ENCODE assay signal across 9 cellular contexts in the genomic region with DNA sequence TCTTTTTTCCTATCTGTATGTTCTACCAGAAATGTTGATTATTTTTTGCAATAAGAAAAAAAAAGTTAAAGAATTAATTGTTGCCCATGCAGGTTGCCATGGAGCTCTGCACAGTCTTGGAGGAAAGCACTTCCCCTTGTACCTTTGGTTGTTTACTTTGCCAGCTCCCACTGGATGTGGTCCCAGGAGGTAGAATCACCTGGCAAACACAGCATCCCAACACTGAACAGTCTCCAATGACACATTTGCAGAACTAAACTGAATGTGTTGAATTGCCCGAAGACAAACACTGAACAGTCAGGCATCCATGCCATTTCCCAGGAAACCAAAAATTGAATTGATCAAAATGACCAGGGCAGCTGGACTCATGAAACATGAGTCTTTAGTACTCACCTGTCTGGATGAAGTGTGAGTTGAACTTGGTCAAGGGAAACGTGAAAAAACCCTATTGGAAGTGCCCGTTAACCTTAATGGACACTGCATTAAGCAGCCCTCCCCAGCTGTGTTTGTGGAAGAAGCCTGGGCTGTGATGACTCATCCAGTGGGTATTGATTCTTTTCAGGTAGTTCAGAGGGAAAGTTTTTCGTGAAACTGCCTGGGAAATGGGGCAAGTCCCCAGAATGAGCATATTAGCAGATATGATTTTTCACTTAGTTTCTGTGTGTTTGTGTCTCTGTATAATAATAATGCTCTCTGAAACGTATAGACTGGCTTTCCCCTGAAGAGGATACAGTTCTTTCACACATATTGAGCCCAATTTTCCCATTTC.
A peak's percentile ranks its signal among the peaks of the same experiment; 100 is the strongest.
DNase-seq lines count a peak whose midpoint lies in the region; ATAC-seq and TF ChIP-seq lines count a peak whose summit lies in the region.
"Had no signal": no experiment of that assay in that cellular context is flagged by ENCODE, and none has a peak within 500 bp of the region (broad histone marks: within the 10 kb centered on the region; RNA-seq: fewer than 3 reads in every experiment).

No MANE protein-coding gene starts in this region.

- H3K4me3 Mint-ChIP-seq in activated CD4-positive, alpha-beta memory T cell treated with anti-CD3 and anti-CD28 coated beads for 36 hours: no peak overlapping the region
- H3K4me3 Mint-ChIP-seq in activated CD4-positive, alpha-beta memory T cell treated with anti-CD3 and anti-CD28 coated beads, Interleukin-2, amount 10 ng/mL, durations not matched to agents 7 days and 5 days: no peak overlapping the region
- H3K4me3 Mint-ChIP-seq: activated B cell treated with CpG ODN at 0.5 μM for 24 hours had no signal

- H3K9ac ChIP-seq in OCI-LY3 (ENCODE audit: low read length): peak overlapping the region; percentile 69
- no peak overlapping the region for H3K9ac ChIP-seq in colonic mucosa (ENCODE audit: low read depth in 2 of 2, low read length in 2 of 2)

- no peaks in the 10 kb centered on the region for H3K36me3 Mint-ChIP-seq in activated CD4-positive, alpha-beta memory T cell treated with anti-CD3 and anti-CD28 coated beads for 36 hours
- peaks cover 19% of the 10 kb centered on the region for H3K36me3 Mint-ChIP-seq in activated CD4-positive, alpha-beta memory T cell treated with anti-CD3 and anti-CD28 coated beads, Interleukin-2, amount 10 ng/mL, durations not matched to agents 7 days and 5 days (ENCODE audit: low read depth)

- peak; percentile 55 for ATAC-seq in HG03039 (IDR thresholded peaks at IDR 0.05; ENCODE audit: unreplicated experiment)
- peak; percentile 30 for ATAC-seq in stimulated activated naive CD8-positive, alpha-beta T cell treated with anti-CD3 and anti-CD28 coated beads, Interleukin-15, Interleukin-2, amounts not matched to agents 100 U/mL and 50 U/mL, for 24 hours

- H3K9me3 ChIP-seq in OCI-LY3 (ENCODE audit: insufficient read depth, low read length) (no peaks in the 10 kb centered on the region), colonic mucosa (no peaks in the 10 kb centered on the region)

- POLR2A ChIA-PET in activated CD4-positive, alpha-beta memory T cell treated with anti-CD3 and anti-CD28 coated beads for 36 hours (lab: Charles Lee): interaction anchor here (0.9 to 1.0 kb wide), 3 partner anchors 30 to 284 kb away, joined by 3 read pairs; a partner anchor contains a TSS
- POLR2A ChIA-PET in activated CD4-positive, alpha-beta memory T cell treated with anti-CD3 and anti-CD28 coated beads, Interleukin-2, amount 10 ng/mL, durations not matched to agents 7 days and 5 days (lab: Charles Lee): interaction anchor here (0.9 to 1.1 kb wide), 2 partner anchors 284 to 508 kb away, joined by 3 read pairs; a partner anchor contains a TSS

- peak; percentile 58 for DNase-seq in activated CD4-positive, alpha-beta memory T cell treated with anti-CD3 and anti-CD28 coated beads for 36 hours
- DNase-seq in activated CD4-positive, alpha-beta memory T cell treated with anti-CD3 and anti-CD28 coated beads, Interleukin-2, amount 10 ng/mL, durations not matched to agents 7 days and 5 days: no peak
- DNase-seq in stimulated activated naive CD8-positive, alpha-beta T cell treated with anti-CD3 and anti-CD28 coated beads, Interleukin-15, Interleukin-2, amounts not matched to agents 100 U/mL and 50 U/mL, for 24 hours: no peak
- DNase-seq in AG08395 (ENCODE audit: low spot score): no peak
- no peak for DNase-seq in colonic mucosa
- DNase-seq in NCI-H2107 treated with DMSO at 0.1 percent for 48 hours (lab: John Stamatoyannopoulos, UW; ENCODE audit: unreplicated experiment): no peak
- DNase-seq: activated B cell treated with CpG ODN at 0.5 μM for 24 hours had no signal

- peak overlapping the region; percentile 5; the same call in 1 of the 2 replicates for H2AFZ ChIP-seq in OCI-LY3 (ENCODE audit: low read depth, low read length)

- CTCF ChIA-PET in activated CD4-positive, alpha-beta memory T cell treated with anti-CD3 and anti-CD28 coated beads for 36 hours (lab: Charles Lee): no interaction called here
- CTCF ChIA-PET in activated CD4-positive, alpha-beta memory T cell treated with anti-CD3 and anti-CD28 coated beads, Interleukin-2, amount 10 ng/mL, durations not matched to agents 7 days and 5 days (lab: Charles Lee): no interaction called here

- H3K79me2 ChIP-seq in OCI-LY3 (ENCODE audit: low read length): no peaks in the 10 kb centered on the region

- H4K20me1 ChIP-seq in OCI-LY3 (ENCODE audit: insufficient read depth, low read length): no peaks in the 10 kb centered on the region

- intact Hi-C loops in activated CD4-positive, alpha-beta memory T cell treated with anti-CD3 and anti-CD28 coated beads for 36 hours (cut with micrococcal nuclease): loop anchor here (1.0 kb wide), 1 partner anchor 109 kb away; no protein-coding TSS in a partner anchor
- intact Hi-C loops in colonic mucosa (cut with DNase I): no loop called here

- TF ChIP-seq CTCF in OCI-LY3 (IDR thresholded peaks at IDR 0.05; ENCODE audit: low read depth, low read length) (no peak), colonic mucosa (IDR thresholded peaks at IDR 0.05) (no peak)

- H3K27ac ChIP-seq in OCI-LY3 (ENCODE audit: low read length): peak overlapping the region; percentile 89
- H3K27ac ChIP-seq in colonic mucosa: no peak overlapping the region

- H3K9me3 Mint-ChIP-seq in activated CD4-positive, alpha-beta memory T cell treated with anti-CD3 and anti-CD28 coated beads for 36 hours: no peaks in the 10 kb centered on the region
- peaks cover 17% of the 10 kb centered on the region for H3K9me3 Mint-ChIP-seq in activated CD4-positive, alpha-beta memory T cell treated with anti-CD3 and anti-CD28 coated beads, Interleukin-2, amount 10 ng/mL, durations not matched to agents 7 days and 5 days
- H3K9me3 Mint-ChIP-seq: activated B cell treated with CpG ODN at 0.5 μM for 24 hours had no signal

- no peaks in the 10 kb centered on the region for H3K27me3 ChIP-seq in OCI-LY3 (ENCODE audit: low read depth, low read length)
- H3K27me3 ChIP-seq in colonic mucosa: no peaks in the 10 kb centered on the region

- no peaks in the 10 kb centered on the region for H3K27me3 Mint-ChIP-seq in activated CD4-positive, alpha-beta memory T cell treated with anti-CD3 and anti-CD28 coated beads for 36 hours
- H3K27me3 Mint-ChIP-seq in activated CD4-positive, alpha-beta memory T cell treated with anti-CD3 and anti-CD28 coated beads, Interleukin-2, amount 10 ng/mL, durations not matched to agents 7 days and 5 days: no peaks in the 10 kb centered on the region

- H3K4me3 ChIP-seq in OCI-LY3 (ENCODE audit: low read length) (peak overlapping the region; percentile 37), colonic mucosa (no peak overlapping the region)

- peak overlapping the region; percentile 68 for H3K4me2 ChIP-seq in OCI-LY3 (ENCODE audit: low read length)

- peak overlapping the region; percentile 67 for H3K27ac Mint-ChIP-seq in activated CD4-positive, alpha-beta memory T cell treated with anti-CD3 and anti-CD28 coated beads for 36 hours
- H3K27ac Mint-ChIP-seq in activated CD4-positive, alpha-beta memory T cell treated with anti-CD3 and anti-CD28 coated beads, Interleukin-2, amount 10 ng/mL, durations not matched to agents 7 days and 5 days: no peak overlapping the region
- H3K27ac Mint-ChIP-seq: activated B cell treated with CpG ODN at 0.5 μM for 24 hours had no signal

- H3K4me1 Mint-ChIP-seq in activated CD4-positive, alpha-beta memory T cell treated with anti-CD3 and anti-CD28 coated beads for 36 hours (ENCODE audit: low read depth): peaks cover 50% of the 10 kb centered on the region
- H3K4me1 Mint-ChIP-seq in activated CD4-positive, alpha-beta memory T cell treated with anti-CD3 and anti-CD28 coated beads, Interleukin-2, amount 10 ng/mL, durations not matched to agents 7 days and 5 days: peaks cover 50% of the 10 kb centered on the region
- H3K4me1 Mint-ChIP-seq: activated B cell treated with CpG ODN at 0.5 μM for 24 hours had no signal

- H3K36me3 ChIP-seq in OCI-LY3 (replicated peaks; ENCODE audit: low read depth, low read length) (peaks cover 20% of the 10 kb centered on the region), colonic mucosa (no peaks in the 10 kb centered on the region)

- H3K4me1 ChIP-seq in OCI-LY3 (ENCODE audit: low read length): peaks cover 86% of the 10 kb centered on the region
- no peaks in the 10 kb centered on the region for H3K4me1 ChIP-seq in colonic mucosa
